ENCODE assay signal across 13 cellular contexts in genomic region chr10:71068811-71069411, GRCh38.
DNase-seq lines count a peak whose midpoint lies in the region; ATAC-seq and TF ChIP-seq lines count a peak whose summit lies in the region.
"Had no signal": no experiment of that assay in that cellular context is flagged by ENCODE, and none has a peak within 500 bp of the region (broad histone marks: within the 10 kb centered on the region; RNA-seq: fewer than 3 reads in every experiment).

No MANE protein-coding gene starts in this region.

- DNase-seq in Daoy (ENCODE audit: low read depth) (peak; percentile 70), RWPE2 (ENCODE audit: low spot score) (no peak), fibroblast of mammary gland (ENCODE audit: low read depth) (peak; percentile 28), osteoblast (ENCODE audit: insufficient read length, low spot score, missing footprints) (peak; percentile 95), sigmoid colon (no peak), sciatic nerve (ENCODE audit: low spot score) (no peak), NCI-H1092 (lab: John Stamatoyannopoulos, UW) (no peak)
- no peak for DNase-seq in activated CD8-positive, alpha-beta T cell treated with anti-CD3 and anti-CD28 coated beads for 36 hours
- DNase-seq: NCI-H524 treated with DMSO at 0.1 percent for 48 hours; stimulated activated CD4-positive, alpha-beta T cell treated with anti-CD3 and anti-CD28 coated beads, Interleukin-1b, Interleukin-23, amount 100 ng/mL, for 48 hours; T-helper 2 cell; testis had no signal

- CTCF ChIA-PET in activated CD8-positive, alpha-beta T cell treated with anti-CD3 and anti-CD28 coated beads for 36 hours (lab: Charles Lee) = interaction anchor here (0.7 kb wide), 1 partner anchor 144 kb away, joined by 3 read pairs; no protein-coding TSS in a partner anchor

- H3K36me3 ChIP-seq in RWPE2 (ENCODE audit: low read depth) (no peaks in the 10 kb centered on the region), osteoblast (ENCODE audit: insufficient read depth, low read length) (no peaks in the 10 kb centered on the region), sigmoid colon (no peaks in the 10 kb centered on the region)

- no peak overlapping the region for H3K27ac Mint-ChIP-seq in activated CD8-positive, alpha-beta T cell treated with anti-CD3 and anti-CD28 coated beads for 36 hours
- H3K27ac Mint-ChIP-seq: memory B cell had no signal

- 78 to 83% methylated on average over 9 of the region's 9 CpGs for WGBS in sigmoid colon, 2 donors

- no peaks in the 10 kb centered on the region for H4K20me1 ChIP-seq in osteoblast (ENCODE audit: insufficient read depth, low read length)

- no peaks in the 10 kb centered on the region for H3K27me3 Mint-ChIP-seq in activated CD8-positive, alpha-beta T cell treated with anti-CD3 and anti-CD28 coated beads for 36 hours

- H3K79me2 ChIP-seq in osteoblast (ENCODE audit: insufficient read depth, low read length) = no peaks in the 10 kb centered on the region

- H3K27ac ChIP-seq in RWPE2 (ENCODE audit: poor library complexity, severe bottlenecking) (peak overlapping the region; percentile 1), osteoblast (ENCODE audit: low read depth, low read length) (no peak overlapping the region), sigmoid colon (no peak overlapping the region)
- H3K27ac ChIP-seq: testis had no signal

- TF ChIP-seq EP300 in sigmoid colon (IDR thresholded peaks at IDR 0.05) = no peak

- H3K36me3 Mint-ChIP-seq in activated CD8-positive, alpha-beta T cell treated with anti-CD3 and anti-CD28 coated beads for 36 hours (ENCODE audit: low read depth) = no peaks in the 10 kb centered on the region
- H3K36me3 Mint-ChIP-seq: memory B cell had no signal

- H3K4me1 Mint-ChIP-seq in activated CD8-positive, alpha-beta T cell treated with anti-CD3 and anti-CD28 coated beads for 36 hours (ENCODE audit: low read depth) = no peaks in the 10 kb centered on the region
- H3K4me1 Mint-ChIP-seq: memory B cell had no signal

- ATAC-seq in RWPE2 (ENCODE audit: low read depth) = peak; percentile 86
- ATAC-seq in activated CD8-positive, alpha-beta T cell treated with anti-CD3 and anti-CD28 coated beads for 36 hours = no peak
- ATAC-seq in sciatic nerve = no peak

- H3K27me3 ChIP-seq in RWPE2 (ENCODE audit: insufficient read depth, poor library complexity, severe bottlenecking) (no peaks in the 10 kb centered on the region), osteoblast (ENCODE audit: insufficient read depth, low read length) (peaks cover 2% of the 10 kb centered on the region), sigmoid colon (no peaks in the 10 kb centered on the region)
- H3K27me3 ChIP-seq: testis had no signal

- H3K4me2 ChIP-seq in osteoblast (ENCODE audit: insufficient read depth, low read length) = no peak overlapping the region

- H3K4me3 Mint-ChIP-seq in activated CD8-positive, alpha-beta T cell treated with anti-CD3 and anti-CD28 coated beads for 36 hours = no peak overlapping the region
- H3K4me3 Mint-ChIP-seq: memory B cell had no signal

- intact Hi-C loops in activated CD8-positive, alpha-beta T cell treated with anti-CD3 and anti-CD28 coated beads for 36 hours (cut with micrococcal nuclease) = no loop called here
- intact Hi-C loops in sigmoid colon (cut with DNase I) = no loop called here
- intact Hi-C loops in sciatic nerve (cut with DNase I) = no loop called here

- H3K4me3 ChIP-seq in RWPE2 (ENCODE audit: severe bottlenecking) = no peak overlapping the region
- no peak overlapping the region for H3K4me3 ChIP-seq in fibroblast of mammary gland (ENCODE audit: control insufficient read depth, low read depth, low read length)
- no peak overlapping the region for H3K4me3 ChIP-seq in osteoblast (ENCODE audit: insufficient read depth, low read length)
- no peak overlapping the region for H3K4me3 ChIP-seq in sigmoid colon
- H3K4me3 ChIP-seq: testis had no signal

- H3K9me3 ChIP-seq in RWPE2 (ENCODE audit: severe bottlenecking) (no peaks in the 10 kb centered on the region), osteoblast (ENCODE audit: low read depth, low read length) (no peaks in the 10 kb centered on the region), sigmoid colon (no peaks in the 10 kb centered on the region)
- H3K9me3 ChIP-seq: testis had no signal

- TF ChIP-seq CTCF in RWPE2 (IDR thresholded peaks at IDR 0.05; ENCODE audit: poor library complexity, severe bottlenecking) = no peak
- TF ChIP-seq CTCF in fibroblast of mammary gland (conservative IDR thresholded peaks at IDR 0.05; ENCODE audit: control insufficient read depth, insufficient read depth, low read depth, low read length) = no peak
- no peak for TF ChIP-seq CTCF in osteoblast (IDR thresholded peaks at IDR 0.05; ENCODE audit: extremely low read depth, low read depth, low read length)
- TF ChIP-seq CTCF in activated CD8-positive, alpha-beta T cell treated with anti-CD3 and anti-CD28 coated beads for 36 hours (IDR thresholded peaks at IDR 0.05) = no peak
- no peak for TF ChIP-seq CTCF in sigmoid colon (IDR thresholded peaks at IDR 0.05)

- POLR2A ChIA-PET in activated CD8-positive, alpha-beta T cell treated with anti-CD3 and anti-CD28 coated beads for 36 hours (lab: Charles Lee) = no interaction called here

- H3K4me1 ChIP-seq in RWPE2 (ENCODE audit: insufficient read depth, poor library complexity, severe bottlenecking) = peaks cover 4% of the 10 kb centered on the region
- H3K4me1 ChIP-seq in osteoblast (ENCODE audit: insufficient read depth, low read length) = no peaks in the 10 kb centered on the region
- no peaks in the 10 kb centered on the region for H3K4me1 ChIP-seq in sigmoid colon
- H3K4me1 ChIP-seq: testis had no signal

- TF ChIP-seq POLR2A in sigmoid colon (IDR thresholded peaks at IDR 0.05) = no peak

- no peaks in the 10 kb centered on the region for H3K9me3 Mint-ChIP-seq in activated CD8-positive, alpha-beta T cell treated with anti-CD3 and anti-CD28 coated beads for 36 hours
- H3K9me3 Mint-ChIP-seq: memory B cell had no signal

- peak overlapping the region; percentile 85 for H2AFZ ChIP-seq in osteoblast (ENCODE audit: low read length)

Comparison
In these comparisons a context has a peak if more than half of its experiments do, and no peak if none do; other contexts are left out.
1. DNase-seq: peak in Daoy (single experiment), fibroblast of mammary gland (single experiment) and osteoblast (single experiment); none in RWPE2 (single experiment), activated CD8-positive, alpha-beta T cell treated with anti-CD3 and anti-CD28 coated beads for 36 hours (single experiment), sigmoid colon (single experiment), sciatic nerve (single experiment) and NCI-H1092 (single experiment).